Comparison of ENCODE assay signal across 14 cellular contexts in the genomic region with DNA sequence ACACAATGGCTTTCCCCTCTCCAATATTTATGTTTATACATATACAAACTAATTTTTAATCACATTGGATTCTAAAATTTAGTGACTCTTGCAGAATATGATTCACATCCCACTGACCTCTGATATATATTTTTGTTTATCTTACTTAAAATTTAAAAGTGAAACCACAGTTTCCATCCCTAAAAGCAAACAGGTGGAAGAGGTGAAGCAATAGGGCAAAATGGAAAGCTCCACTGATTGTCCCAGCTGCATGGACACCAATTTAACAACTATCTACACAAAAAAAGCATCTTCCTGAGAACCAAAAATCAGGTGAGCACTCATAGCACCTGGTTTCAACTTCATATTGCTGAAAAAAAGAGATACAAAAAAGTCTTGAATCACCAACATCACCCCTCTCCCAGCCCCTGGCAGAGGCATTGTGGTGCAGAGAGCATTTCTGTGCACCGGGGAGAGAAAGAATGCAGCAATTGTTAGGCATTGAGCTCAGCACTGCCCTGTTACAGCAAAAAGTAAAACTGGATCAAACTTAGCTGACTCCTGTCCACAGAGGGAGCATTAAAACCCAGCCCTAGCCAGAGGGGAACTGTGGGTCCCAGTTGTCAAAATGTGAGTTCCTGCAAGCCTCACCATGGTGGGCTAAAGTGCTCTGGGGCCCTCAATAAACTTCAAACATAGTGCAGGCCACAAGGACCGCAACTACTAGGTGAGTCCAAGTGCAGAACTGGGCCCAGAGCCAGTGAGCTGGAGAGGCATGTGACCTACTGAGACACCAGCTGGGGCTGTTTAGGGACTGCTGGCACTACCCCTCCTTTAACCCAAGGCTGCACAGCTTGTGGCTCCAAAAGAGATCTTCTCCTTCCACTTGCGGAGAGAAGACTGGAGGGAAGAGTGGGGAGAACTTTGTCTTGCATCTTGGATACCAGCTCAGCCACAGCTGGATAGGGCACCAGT.
DNase-seq lines count a peak whose midpoint lies in the region; ATAC-seq, FAIRE-seq and TF ChIP-seq lines count a peak whose summit lies in the region.
"Had no signal": no experiment of that assay in that cellular context is flagged by ENCODE, and none has a peak within 500 bp of the region (broad histone marks: within the 10 kb centered on the region; RNA-seq: fewer than 3 reads in every experiment).

No MANE protein-coding gene starts in this region.

- H3K4me3 ChIP-seq in right atrium auricular region (no peak overlapping the region), HepG2 (replicated peaks in 1 of 3; ENCODE audit: insufficient read depth in 1 of 3, low read depth in 2 of 3, low read length in 3 of 3) (no peak overlapping the region; a peak in 1 of 6 replicates)
- H3K4me3 ChIP-seq: esophagus squamous epithelium, lower lobe of right lung, thoracic aorta had no signal

- CTCF ChIA-PET in HepG2 (lab: Yijun Ruan, JAX; ENCODE audit: low intra/inter-chr PET ratio, low total read pairs), result no interaction called here

- H2AFZ ChIP-seq in HepG2 (ENCODE audit: low read length), result no peak overlapping the region

- 61% methylated on average over 2 of the region's 3 CpGs for WGBS in HepG2 (ENCODE audit: low lambda C conversion rate)

- no peak for TF ChIP-seq EP300 in HepG2 (IDR thresholded peaks at IDR 0.05; ENCODE audit: low read depth in 2 of 2, low read length in 2 of 2)
- no peak for TF ChIP-seq EP300 in HepG2 (CRISPR knock-in tag; IDR thresholded peaks at IDR 0.05; ENCODE audit: borderline replicate concordance)

- H3K4me1 ChIP-seq in right atrium auricular region (peaks cover 0 to 14% of the 10 kb centered on the region in 2 donors), HepG2 (ENCODE audit: insufficient read depth, low read length) (peaks cover 21% of the 10 kb centered on the region)
- H3K4me1 ChIP-seq: esophagus squamous epithelium, lower lobe of right lung had no signal

- ATAC-seq in Right ventricle myocardium inferior, result peak; percentile 94
- ATAC-seq in HepG2, result peak; percentile 87
- ATAC-seq in GM18867 (IDR thresholded peaks at IDR 0.05; ENCODE audit: unreplicated experiment), result no peak
- no peak for ATAC-seq in GM18907 (IDR thresholded peaks at IDR 0.05; ENCODE audit: unreplicated experiment)
- no peak for ATAC-seq in HG02759 (IDR thresholded peaks at IDR 0.05; ENCODE audit: unreplicated experiment)

- H3K36me3 ChIP-seq in right atrium auricular region (peaks cover 31% of the 10 kb centered on the region), HepG2 (replicated peaks in 1 of 2; ENCODE audit: control insufficient read depth in 1 of 2, insufficient read depth in 2 of 2, low read length in 2 of 2) (peaks cover 3 to 17% of the 10 kb centered on the region in 2 experiments; a peak in 4 of 5 replicates)

- DNase-seq in Right ventricle myocardium inferior (ENCODE audit: missing footprints), result peak; percentile 73
- no peak for DNase-seq in right atrium auricular region (ENCODE audit: low spot score)
- peak; percentile 27 for DNase-seq in fibroblast of gingiva (ENCODE audit: low read depth)
- DNase-seq in HepG2 (ENCODE audit: low spot score), result peak; percentile 13
- no peak for DNase-seq in KG1 (lab: John Stamatoyannopoulos, UW)
- DNase-seq: ACHN; activated CD4-positive, alpha-beta T cell treated with anti-CD3 and anti-CD28 coated beads for 1 hour; esophagus squamous epithelium; lower lobe of right lung; MV-4-11 had no signal

- TF ChIP-seq CTCF in right atrium auricular region (IDR thresholded peaks at IDR 0.05) (no peak), HepG2 (CRISPR knock-in tag; IDR thresholded peaks at IDR 0.05) (no peak)

- H3K9me3 ChIP-seq in right atrium auricular region (peaks cover 0 to 4% of the 10 kb centered on the region in 2 donors), HepG2 (ENCODE audit: low read length) (peaks cover 4% of the 10 kb centered on the region)
- H3K9me3 ChIP-seq: lower lobe of right lung had no signal

- no peak for TF ChIP-seq RAD21 in HepG2 (CRISPR knock-in tag; IDR thresholded peaks at IDR 0.05)

- BruUV-seq in HepG2 (replicated peaks; lab: Mats Ljungman, UMichigan), result no TSS peak

- no peaks in the 10 kb centered on the region for H4K20me1 ChIP-seq in HepG2 (ENCODE audit: insufficient read depth, low read length)

- H3K4me2 ChIP-seq in HepG2 (ENCODE audit: low read depth, low read length), result peak overlapping the region; percentile 33

- no peaks in the 10 kb centered on the region for H3K27me3 ChIP-seq in right atrium auricular region
- H3K27me3 ChIP-seq in HepG2 (ENCODE audit: control insufficient read depth in 1 of 2, insufficient read depth in 2 of 2, low read length in 2 of 2), result no peaks in the 10 kb centered on the region
- H3K27me3 ChIP-seq: esophagus squamous epithelium had no signal

- FAIRE-seq in HepG2 (lab: Jason Lieb, UNC), result no peak

- H3K79me2 ChIP-seq in HepG2 (ENCODE audit: insufficient read depth, low read length), result no peaks in the 10 kb centered on the region

- no peak overlapping the region for H3K27ac ChIP-seq in right atrium auricular region
- H3K27ac ChIP-seq in HepG2 (ENCODE audit: extremely low read length, insufficient read depth, low read length), result peak overlapping the region; percentile 39
- H3K27ac ChIP-seq: esophagus squamous epithelium, lower lobe of right lung, thoracic aorta had no signal

- TF ChIP-seq POLR2A in HepG2 (IDR thresholded peaks at IDR 0.05; ENCODE audit: insufficient read depth in 1 of 2, low read depth in 2 of 2, low read length in 2 of 2), result no peak

- no peak overlapping the region for H3K9ac ChIP-seq in HepG2 (ENCODE audit: insufficient read depth, low read depth, low read length)

- POLR2A ChIA-PET in HepG2 (lab: Yijun Ruan, JAX), result no interaction called here

- intact Hi-C loops in Right ventricle myocardium inferior (cut with DNase I) (no loop called here), HepG2 (cut with micrococcal nuclease; ENCODE audit: unreplicated experiment) (loop anchor here (5.0 kb wide), 1 partner anchor 181 kb away; no protein-coding TSS in a partner anchor)

- in situ Hi-C loops in HepG2 (cut with HindIII; ENCODE audit: extremely low pct_ligation_motif_present, low pct_unique_long_range_greater_than_20kb), result no loop called here

TF ChIP-seq in HepG2, 621 proteins besides CTCF, POLR2A, EP300 and RAD21:
- TF ChIP-seq ZNF468 (CRISPR knock-in tag; IDR thresholded peaks at IDR 0.05) (0 out of 2 replicates have a peak, but pooled peaks have one; percentile 35), ZC3H13 (CRISPR knock-in tag; IDR thresholded peaks at IDR 0.05) (no peak), ZNF660 (CRISPR knock-in tag; IDR thresholded peaks at IDR 0.05; ENCODE audit: borderline replicate concordance, low read depth) (no peak), HNRNPUL1 (IDR thresholded peaks at IDR 0.05; ENCODE audit: low read depth, low read length) (no peak), ZNF841 (CRISPR knock-in tag; IDR thresholded peaks at IDR 0.05; ENCODE audit: borderline replicate concordance) (no peak), TFAP4 (IDR thresholded peaks at IDR 0.05; ENCODE audit: borderline replicate concordance, low read depth) (0 out of 2 replicates have a peak, but pooled peaks have one; percentile 13), ZNF263 (CRISPR knock-in tag; IDR thresholded peaks at IDR 0.05) (no peak), TBX2 (CRISPR knock-in tag; IDR thresholded peaks at IDR 0.05; ENCODE audit: borderline replicate concordance) (peak; percentile 24; the same call in 1 of the 2 replicates), BRD4 (CRISPR knock-in tag; IDR thresholded peaks at IDR 0.05) (no peak), CEBPG (CRISPR knock-in tag; IDR thresholded peaks at IDR 0.05) (peak; percentile 35; the same call in 1 of the 2 replicates), SALL1 (CRISPR knock-in tag; IDR thresholded peaks at IDR 0.05) (peak; percentile 40; the same call in 1 of the 2 replicates)
- TF ChIP-seq, protein P1, sequence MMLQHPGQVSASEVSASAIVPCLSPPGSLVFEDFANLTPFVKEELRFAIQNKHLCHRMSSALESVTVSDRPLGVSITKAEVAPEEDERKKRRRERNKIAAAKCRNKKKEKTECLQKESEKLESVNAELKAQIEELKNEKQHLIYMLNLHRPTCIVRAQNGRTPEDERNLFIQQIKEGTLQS (CRISPR knock-in tag; IDR thresholded peaks at IDR 0.05), result no peak
- TF ChIP-seq, protein P2, sequence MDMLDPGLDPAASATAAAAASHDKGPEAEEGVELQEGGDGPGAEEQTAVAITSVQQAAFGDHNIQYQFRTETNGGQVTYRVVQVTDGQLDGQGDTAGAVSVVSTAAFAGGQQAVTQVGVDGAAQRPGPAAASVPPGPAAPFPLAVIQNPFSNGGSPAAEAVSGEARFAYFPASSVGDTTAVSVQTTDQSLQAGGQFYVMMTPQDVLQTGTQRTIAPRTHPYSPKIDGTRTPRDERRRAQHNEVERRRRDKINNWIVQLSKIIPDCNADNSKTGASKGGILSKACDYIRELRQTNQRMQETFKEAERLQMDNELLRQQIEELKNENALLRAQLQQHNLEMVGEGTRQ (IDR thresholded peaks at IDR 0.05; ENCODE audit: low read depth, low read length), result no peak
- TF ChIP-seq, protein P2 (CRISPR knock-in tag; IDR thresholded peaks at IDR 0.05; ENCODE audit: borderline replicate concordance), result peak; percentile 28; the same call in 1 of the 2 replicates

Comparison
In these comparisons a context has a peak if more than half of its experiments do, and no peak if none do; other contexts are left out.
1. DNase-seq: peak in Right ventricle myocardium inferior (single experiment), fibroblast of gingiva (single experiment) and HepG2 (single experiment); none in right atrium auricular region (single experiment) and KG1 (single experiment).
2. ATAC-seq: peak in Right ventricle myocardium inferior (single experiment) and HepG2 (single experiment); none in GM18867 (single experiment), GM18907 (single experiment) and HG02759 (single experiment).